14 cellular contexts compared by ENCODE assay signal in the genomic region with DNA sequence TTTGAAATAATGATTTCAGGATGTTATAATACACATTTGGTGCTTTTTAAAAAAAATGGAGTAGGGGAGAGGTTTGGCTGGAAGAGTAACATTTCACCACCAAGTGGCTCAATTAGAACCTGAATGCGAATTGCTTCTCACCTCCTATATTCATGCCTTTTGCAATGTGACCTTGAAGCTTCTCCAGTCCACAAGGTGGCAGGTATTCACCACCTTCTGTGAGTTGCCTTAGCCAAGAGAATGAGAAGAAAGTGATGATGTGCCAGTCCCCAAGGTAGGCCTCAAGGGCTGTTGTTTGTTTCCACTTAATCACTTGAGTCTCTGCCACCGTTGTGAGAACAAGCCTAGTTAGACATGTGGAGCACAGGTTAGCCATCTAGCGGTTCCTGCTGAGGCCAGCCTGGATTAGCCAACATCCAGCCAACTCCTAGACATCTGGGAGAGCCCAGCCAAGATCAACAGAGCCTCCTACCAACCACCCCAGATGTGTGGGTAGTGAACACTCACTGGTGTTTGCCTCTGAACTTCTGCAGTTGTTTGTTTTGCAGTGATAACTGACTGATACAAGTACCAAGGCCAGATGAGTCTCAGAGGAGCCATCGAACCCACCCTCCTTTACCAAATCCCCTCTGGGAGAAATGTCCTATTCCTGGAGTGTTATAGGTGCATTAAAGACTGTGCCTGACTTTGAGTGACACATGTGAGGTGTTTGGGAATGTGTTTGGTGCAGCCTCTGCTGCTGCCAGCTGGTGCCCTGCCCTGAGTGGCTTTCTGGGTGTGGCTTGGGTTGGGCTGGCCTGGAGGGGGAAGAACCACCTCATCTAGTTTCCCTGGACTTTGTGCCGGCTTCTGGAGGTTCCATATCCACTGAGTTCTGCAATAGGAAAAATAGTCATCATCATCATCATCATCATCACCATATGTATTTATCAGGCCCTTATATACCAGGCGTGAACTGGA.
A peak's percentile ranks its signal among the peaks of the same experiment; 100 is the strongest.
DNase-seq lines count a peak whose midpoint lies in the region; TF ChIP-seq lines count a peak whose summit lies in the region.
"Had no signal": no experiment of that assay in that cellular context is flagged by ENCODE, and none has a peak within 500 bp of the region (broad histone marks: within the 10 kb centered on the region; RNA-seq: fewer than 3 reads in every experiment).

No MANE protein-coding gene starts in this region.

- H3K36me3 ChIP-seq in stomach = no peaks in the 10 kb centered on the region
- no peaks in the 10 kb centered on the region for H3K36me3 ChIP-seq in MG63

- POLR2A ChIA-PET in activated CD4-positive, alpha-beta memory T cell treated with anti-CD3 and anti-CD28 coated beads for 36 hours (lab: Charles Lee) = no interaction called here
- POLR2A ChIA-PET in activated CD4-positive, alpha-beta memory T cell treated with anti-CD3 and anti-CD28 coated beads, Interleukin-2, amount 10 ng/mL, durations not matched to agents 7 days and 5 days (lab: Charles Lee) = no interaction called here

- H3K27ac ChIP-seq in stomach = peak overlapping the region in 1 of 5 donors; percentile 15

- CTCF ChIA-PET in activated CD4-positive, alpha-beta memory T cell treated with anti-CD3 and anti-CD28 coated beads for 36 hours (lab: Charles Lee) = no interaction called here
- CTCF ChIA-PET in activated CD4-positive, alpha-beta memory T cell treated with anti-CD3 and anti-CD28 coated beads, Interleukin-2, amount 10 ng/mL, durations not matched to agents 7 days and 5 days (lab: Charles Lee) = no interaction called here

- H3K4me1 Mint-ChIP-seq in activated CD4-positive, alpha-beta memory T cell treated with anti-CD3 and anti-CD28 coated beads for 36 hours (ENCODE audit: low read depth) = no peaks in the 10 kb centered on the region
- H3K4me1 Mint-ChIP-seq in activated CD4-positive, alpha-beta memory T cell treated with anti-CD3 and anti-CD28 coated beads, Interleukin-2, amount 10 ng/mL, durations not matched to agents 7 days and 5 days = no peaks in the 10 kb centered on the region
- H3K4me1 Mint-ChIP-seq in endothelial cell (ENCODE audit: unreplicated experiment) = peaks cover 5% of the 10 kb centered on the region
- H3K4me1 Mint-ChIP-seq: immature natural killer cell, T-helper 17 cell had no signal

- H3K9me3 ChIP-seq in stomach = peaks cover 0 to 5% (median 0%) of the 10 kb centered on the region in 4 donors
- H3K9me3 ChIP-seq in MG63 = no peaks in the 10 kb centered on the region; the same call in 1 of the 2 replicates

- no peaks in the 10 kb centered on the region for H3K27me3 ChIP-seq in stomach
- H3K27me3 ChIP-seq in MG63 = no peaks in the 10 kb centered on the region

- TF ChIP-seq CTCF in endothelial cell (IDR thresholded peaks at IDR 0.05; ENCODE audit: unreplicated experiment) (no peak), stomach (IDR thresholded peaks at IDR 0.05) (peak in 3 of 7 experiments; percentile 10 to 24 (median 20))

- no peak overlapping the region for H3K4me3 Mint-ChIP-seq in activated CD4-positive, alpha-beta memory T cell treated with anti-CD3 and anti-CD28 coated beads for 36 hours
- no peak overlapping the region for H3K4me3 Mint-ChIP-seq in activated CD4-positive, alpha-beta memory T cell treated with anti-CD3 and anti-CD28 coated beads, Interleukin-2, amount 10 ng/mL, durations not matched to agents 7 days and 5 days
- H3K4me3 Mint-ChIP-seq in endothelial cell (ENCODE audit: unreplicated experiment) = peak overlapping the region; percentile 34
- H3K4me3 Mint-ChIP-seq: activated naive CD8-positive, alpha-beta T cell treated with anti-CD3 and anti-CD28 coated beads, Interleukin-2, amount 10 ng/mL, durations not matched to agents 7 days and 5 days; immature natural killer cell; T-helper 17 cell had no signal

- no peak overlapping the region for H3K27ac Mint-ChIP-seq in activated CD4-positive, alpha-beta memory T cell treated with anti-CD3 and anti-CD28 coated beads for 36 hours
- no peak overlapping the region for H3K27ac Mint-ChIP-seq in activated CD4-positive, alpha-beta memory T cell treated with anti-CD3 and anti-CD28 coated beads, Interleukin-2, amount 10 ng/mL, durations not matched to agents 7 days and 5 days
- H3K27ac Mint-ChIP-seq in endothelial cell (ENCODE audit: unreplicated experiment) = no peak overlapping the region
- H3K27ac Mint-ChIP-seq: activated naive CD8-positive, alpha-beta T cell treated with anti-CD3 and anti-CD28 coated beads, Interleukin-2, amount 10 ng/mL, durations not matched to agents 7 days and 5 days; immature natural killer cell; progenitor cell of endocrine pancreas; T-helper 17 cell had no signal

- no peaks in the 10 kb centered on the region for H3K36me3 Mint-ChIP-seq in activated CD4-positive, alpha-beta memory T cell treated with anti-CD3 and anti-CD28 coated beads for 36 hours
- H3K36me3 Mint-ChIP-seq in activated CD4-positive, alpha-beta memory T cell treated with anti-CD3 and anti-CD28 coated beads, Interleukin-2, amount 10 ng/mL, durations not matched to agents 7 days and 5 days (ENCODE audit: low read depth) = no peaks in the 10 kb centered on the region
- H3K36me3 Mint-ChIP-seq in endothelial cell (ENCODE audit: low read depth, unreplicated experiment) = peaks cover 25% of the 10 kb centered on the region
- H3K36me3 Mint-ChIP-seq: activated naive CD8-positive, alpha-beta T cell treated with anti-CD3 and anti-CD28 coated beads, Interleukin-2, amount 10 ng/mL, durations not matched to agents 7 days and 5 days; immature natural killer cell had no signal

- peaks cover 2% of the 10 kb centered on the region for H3K27me3 Mint-ChIP-seq in activated CD4-positive, alpha-beta memory T cell treated with anti-CD3 and anti-CD28 coated beads for 36 hours
- peaks cover 4% of the 10 kb centered on the region for H3K27me3 Mint-ChIP-seq in activated CD4-positive, alpha-beta memory T cell treated with anti-CD3 and anti-CD28 coated beads, Interleukin-2, amount 10 ng/mL, durations not matched to agents 7 days and 5 days
- peaks cover 7% of the 10 kb centered on the region for H3K27me3 Mint-ChIP-seq in endothelial cell (ENCODE audit: unreplicated experiment)

- peak; percentile 12 for DNase-seq in activated CD4-positive, alpha-beta memory T cell treated with anti-CD3 and anti-CD28 coated beads for 36 hours
- no peak for DNase-seq in activated CD4-positive, alpha-beta memory T cell treated with anti-CD3 and anti-CD28 coated beads, Interleukin-2, amount 10 ng/mL, durations not matched to agents 7 days and 5 days
- peak; percentile 32 for DNase-seq in NCI-H748 (lab: John Stamatoyannopoulos, UW; ENCODE audit: unreplicated experiment)
- DNase-seq in endothelial cell (ENCODE audit: low spot score) = no peak
- DNase-seq in stomach = peak; percentile 39
- no peak for DNase-seq in MG63
- DNase-seq in stimulated activated naive CD4-positive, alpha-beta T cell (lab: John Stamatoyannopoulos, UW) = no peak
- no peak for DNase-seq in dedifferentiated amniotic fluid mesenchymal stem cell (ENCODE audit: extremely low spot score)
- DNase-seq: activated naive CD8-positive, alpha-beta T cell treated with anti-CD3 and anti-CD28 coated beads, Interleukin-2, amount 10 ng/mL, durations not matched to agents 7 days and 5 days; immature natural killer cell; NCI-H2107; stimulated activated CD4-positive, alpha-beta T cell treated with anti-CD3 and anti-CD28 coated beads, Interleukin-1b, Interleukin-23, amount 100 ng/mL, for 48 hours; T-helper 17 cell had no signal

- no peak overlapping the region for H3K4me3 ChIP-seq in stomach
- no peak overlapping the region for H3K4me3 ChIP-seq in MG63

- WGBS in stomach, 5 donors = 68 to 85% (median 72%) methylated on average over 6 of the region's 6 CpGs

- H3K9me3 Mint-ChIP-seq in activated CD4-positive, alpha-beta memory T cell treated with anti-CD3 and anti-CD28 coated beads for 36 hours = no peaks in the 10 kb centered on the region
- peaks cover 5% of the 10 kb centered on the region for H3K9me3 Mint-ChIP-seq in activated CD4-positive, alpha-beta memory T cell treated with anti-CD3 and anti-CD28 coated beads, Interleukin-2, amount 10 ng/mL, durations not matched to agents 7 days and 5 days
- no peaks in the 10 kb centered on the region for H3K9me3 Mint-ChIP-seq in endothelial cell (ENCODE audit: unreplicated experiment)
- H3K9me3 Mint-ChIP-seq: immature natural killer cell had no signal

- no peak for TF ChIP-seq EP300 in stomach (IDR thresholded peaks at IDR 0.05)

- intact Hi-C loops in activated CD4-positive, alpha-beta memory T cell treated with anti-CD3 and anti-CD28 coated beads for 36 hours (cut with micrococcal nuclease) = loop anchor here (10.0 kb wide), 1 partner anchor 602 kb away; no protein-coding TSS in a partner anchor
- intact Hi-C loops in stomach (cut with DNase I; ENCODE audit: low total_unique reads) = no loop called here

- TF ChIP-seq POLR2A in stomach (IDR thresholded peaks at IDR 0.05) = no peak

- H3K4me1 ChIP-seq in stomach = peaks cover 0 to 5% (median 0%) of the 10 kb centered on the region in 4 donors

Comparison
In these comparisons a context has a peak if more than half of its experiments do, and no peak if none do; other contexts are left out.
1. DNase-seq: peak in activated CD4-positive, alpha-beta memory T cell treated with anti-CD3 and anti-CD28 coated beads for 36 hours (single experiment), NCI-H748 (single experiment) and stomach (single experiment); none in activated CD4-positive, alpha-beta memory T cell treated with anti-CD3 and anti-CD28 coated beads, Interleukin-2, amount 10 ng/mL, durations not matched to agents 7 days and 5 days (single experiment), endothelial cell (single experiment), MG63 (single experiment), stimulated activated naive CD4-positive, alpha-beta T cell (0 of 6) and dedifferentiated amniotic fluid mesenchymal stem cell (single experiment).